27 cellular contexts compared by ENCODE assay signal in the genomic region with DNA sequence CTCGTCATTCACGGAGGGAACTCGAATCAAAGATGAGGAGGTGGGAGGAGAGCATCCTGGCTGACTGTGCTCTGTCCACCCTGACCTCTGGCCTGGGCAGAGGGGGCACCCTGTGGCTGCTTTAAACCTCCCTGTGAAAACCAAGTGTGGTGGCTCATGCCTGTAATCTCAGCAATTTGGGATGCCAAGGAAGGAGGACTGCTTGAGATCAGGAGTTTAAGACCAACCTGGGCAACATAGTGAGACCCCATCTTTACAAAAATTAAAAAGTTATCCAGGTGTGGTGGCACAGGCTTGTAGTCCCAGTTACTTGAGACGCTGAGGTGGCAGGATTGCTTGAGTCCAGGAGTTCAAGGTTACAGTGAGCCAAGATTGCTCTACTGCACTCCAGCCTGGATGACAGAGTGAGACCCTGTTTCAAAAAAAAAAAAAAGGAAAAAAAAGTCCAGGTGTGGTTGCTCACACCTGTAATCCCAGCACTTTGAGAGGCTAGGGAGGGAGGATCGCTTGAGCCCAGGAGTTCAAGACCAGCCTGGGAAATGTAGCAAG. TPM values are rescaled to one million over a fixed set of nuclear protein-coding genes. Genes with fewer than 3 reads are reported as not detected.
A peak's percentile ranks its signal among the peaks of the same experiment; 100 is the strongest.
DNase-seq lines count a peak whose midpoint lies in the region; ATAC-seq, FAIRE-seq and TF ChIP-seq lines count a peak whose summit lies in the region.
"Had no signal": no experiment of that assay in that cellular context is flagged by ENCODE, and none has a peak within 500 bp of the region (broad histone marks: within the 10 kb centered on the region; RNA-seq: fewer than 3 reads in every experiment).

No MANE protein-coding gene starts in this region.

- H3K36me3 ChIP-seq in H1 (ENCODE audit: control insufficient read depth in 2 of 4, insufficient read depth in 4 of 4, low read length in 3 of 4) (peaks cover 3 to 9% (median 5%) of the 10 kb centered on the region in 4 experiments; a peak in 5 of 8 replicates), right lobe of liver (no peaks in the 10 kb centered on the region), small intestine (ENCODE audit: control insufficient read depth in 2 of 2, insufficient read depth in 2 of 2, low read length in 2 of 2) (peaks cover 0 to 5% of the 10 kb centered on the region in 2 donors)

- no peaks in the 10 kb centered on the region for H3K79me2 ChIP-seq in H1 (ENCODE audit: control insufficient read depth in 1 of 2, insufficient read depth in 2 of 2, low read length in 2 of 2)

- no peak overlapping the region for H3K4me3 Mint-ChIP-seq in IgD-negative memory B cell
- H3K4me3 Mint-ChIP-seq in nephron progenitor cell: no peak overlapping the region
- H3K4me3 Mint-ChIP-seq: CD4-positive, CD25-positive, alpha-beta regulatory T cell; GM23338 had no signal

- intact Hi-C loops in right lobe of liver (cut with DNase I): no loop called here

- no peak for TF ChIP-seq CTCF in H1 (IDR thresholded peaks at IDR 0.05; ENCODE audit: control extremely low read depth in 1 of 3, insufficient read depth in 1 of 3, low read depth in 1 of 3, low read length in 3 of 3)
- no peak for TF ChIP-seq CTCF in right lobe of liver (IDR thresholded peaks at IDR 0.05)
- no peak for TF ChIP-seq CTCF in nephron progenitor cell (IDR thresholded peaks at IDR 0.05)

- H3K36me3 Mint-ChIP-seq in IgD-negative memory B cell (peaks cover 8% of the 10 kb centered on the region), nephron progenitor cell (ENCODE audit: low read depth) (peaks cover 29% of the 10 kb centered on the region)

- no peak overlapping the region for H2BK12ac ChIP-seq in H1 (ENCODE audit: low read depth, low read length)

- WGBS in H1 (ENCODE audit: extremely low coverage in 1 of 2, insufficient coverage in 1 of 2, insufficient read length in 1 of 2, insufficient replicate concordance in 2 of 2, low coverage in 1 of 2, low lambda C conversion rate in 2 of 2, missing lambda C conversion rate in 1 of 2), 2 experiments: 92% methylated on average over 5 of the region's 5 CpGs; no CpG with 5 or more reads in 1 of the 2 experiments
- WGBS in right lobe of liver (ENCODE audit: insufficient coverage, low coverage, low lambda C conversion rate, missing lambda C conversion rate): 59% methylated on average over 2 of the region's 5 CpGs
- 52 to 83% (median 54%) methylated on average over 5 of the region's 5 CpGs for WGBS in small intestine, 3 donors

- no peaks in the 10 kb centered on the region; a peak in 1 of 7 replicates for H3K4me1 ChIP-seq in H1 (replicated peaks in 1 of 4; ENCODE audit: control insufficient read depth in 3 of 4, insufficient read depth in 4 of 4, low read length in 3 of 4)
- H3K4me1 ChIP-seq in right lobe of liver: peaks cover 0 to 67% (median 34%) of the 10 kb centered on the region in 4 donors
- H3K4me1 ChIP-seq in small intestine (ENCODE audit: control insufficient read depth in 2 of 2, insufficient read depth in 1 of 2, low read depth in 1 of 2, low read length in 1 of 2): peaks cover 7 to 10% of the 10 kb centered on the region in 2 donors

- no peak for TF ChIP-seq RAD21 in H1 (IDR thresholded peaks at IDR 0.05 in 1 of 2, conservative IDR thresholded peaks at IDR 0.05 in 1 of 2; ENCODE audit: low read depth in 2 of 2, low read length in 2 of 2)

- H3K4ac ChIP-seq in H1 (replicated peaks; ENCODE audit: insufficient read length, low read depth, low read length): no peak overlapping the region

- ATAC-seq in right lobe of liver: no peak
- ATAC-seq: GM23338, Panc1 had no signal

- no peak overlapping the region for H3K9ac ChIP-seq in H1 (replicated peaks in 1 of 4; ENCODE audit: extremely low read depth in 1 of 4, low read depth in 3 of 4, low read length in 3 of 4)
- H3K9ac ChIP-seq: BLaER1, KMS-11 had no signal

- H4K8ac ChIP-seq in H1 (ENCODE audit: extremely low read depth, insufficient read depth, low read length): 0 out of 2 replicates have a peak overlapping the region, but pooled peaks have one; percentile 51

- no peak overlapping the region for H2BK15ac ChIP-seq in H1 (ENCODE audit: low read length)

- no peaks in the 10 kb centered on the region for H3K79me1 ChIP-seq in H1 (ENCODE audit: low read depth, low read length)

- TF ChIP-seq POLR2A in H1 (IDR thresholded peaks at IDR 0.05; ENCODE audit: control extremely low read depth in 1 of 2, low read depth in 2 of 2, low read length in 2 of 2) (no peak), right lobe of liver (IDR thresholded peaks at IDR 0.05) (no peak), erythroblast (IDR thresholded peaks at IDR 0.05; ENCODE audit: low read length) (no peak)

- H4K91ac ChIP-seq in H1 (replicated peaks; ENCODE audit: insufficient read length, low read length): no peak overlapping the region

- H4K20me1 ChIP-seq in H1 (replicated peaks in 1 of 2; ENCODE audit: control insufficient read depth in 1 of 2, insufficient read depth in 2 of 2, low read length in 2 of 2): no peaks in the 10 kb centered on the region
- H4K20me1 ChIP-seq: BLaER1 had no signal

- H2AFZ ChIP-seq in H1 (ENCODE audit: low read length): no peak overlapping the region
- H2AFZ ChIP-seq: GM23338 had no signal

- H2AK5ac ChIP-seq in H1 (ENCODE audit: low read depth, low read length): no peak overlapping the region

- no peak for TF ChIP-seq EP300 in H1 (IDR thresholded peaks at IDR 0.05; ENCODE audit: borderline replicate concordance in 1 of 2, low read depth in 2 of 2, low read length in 2 of 2)

- peaks cover 6 to 17% (median 16%) of the 10 kb centered on the region in 3 donors for H3K4me1 Mint-ChIP-seq in IgD-negative memory B cell
- H3K4me1 Mint-ChIP-seq in nephron progenitor cell: peaks cover 27% of the 10 kb centered on the region

- no peaks in the 10 kb centered on the region for H3K23me2 ChIP-seq in H1 (ENCODE audit: low read depth, low read length)

- POLR2A ChIA-PET in H1 (lab: Charles Lee; ENCODE audit: partially characterized antibody): interaction anchor here (1.1 kb wide), 1 partner anchor 26 kb away, joined by 3 read pairs; no protein-coding TSS in a partner anchor

- no peak overlapping the region for H3K14ac ChIP-seq in H1 (ENCODE audit: insufficient read length)

- H3K4me3 ChIP-seq in H1 (ENCODE audit: extremely low read depth in 1 of 4, insufficient read depth in 2 of 4, low read depth in 3 of 4, low read length in 4 of 4) (no peak overlapping the region), right lobe of liver (no peak overlapping the region), small intestine (ENCODE audit: low read depth in 1 of 2, low read length in 2 of 2) (no peak overlapping the region)
- H3K4me3 ChIP-seq: BLaER1, GM23338, SK-N-MC had no signal

- no peak overlapping the region for H3K23ac ChIP-seq in H1 (ENCODE audit: insufficient read length)

- DNase-seq in H1 (ENCODE audit: low read depth in 1 of 2, low spot score in 2 of 2): no peak
- peak in 1 of 3 donors; percentile 11 for DNase-seq in right lobe of liver
- peak; percentile 64 for DNase-seq in small intestine
- no peak for DNase-seq in nephron progenitor cell
- no peak for DNase-seq in erythroblast (lab: John Stamatoyannopoulos, UW)
- no peak for DNase-seq in NCI-H1417 treated with DMSO at 0.1 percent for 48 hours (lab: John Stamatoyannopoulos, UW)
- DNase-seq: CD4-positive, CD25-positive, alpha-beta regulatory T cell; HCEC 1CT; IMR-90; MM.1S; NCI-H1694; NCI-H2081; NCI-H2171; NCI-H226; NCI-H510A; NCI-H69; SIG-M5 had no signal

- H3K9me3 ChIP-seq in H1 (ENCODE audit: insufficient read depth in 2 of 2, low read depth in 1 of 2, low read length in 1 of 2) (no peaks in the 10 kb centered on the region), right lobe of liver (no peaks in the 10 kb centered on the region), small intestine (ENCODE audit: control insufficient read depth, low read depth) (no peaks in the 10 kb centered on the region)
- H3K9me3 ChIP-seq: BLaER1 had no signal

- H3K4me2 ChIP-seq in H1 (ENCODE audit: insufficient read depth in 1 of 2, low read depth in 2 of 2, low read length in 2 of 2): no peak overlapping the region
- H3K4me2 ChIP-seq: BLaER1, GM23338, KMS-11 had no signal

- no peaks in the 10 kb centered on the region for H3K27me3 Mint-ChIP-seq in IgD-negative memory B cell
- no peaks in the 10 kb centered on the region for H3K27me3 Mint-ChIP-seq in nephron progenitor cell (ENCODE audit: low read depth, poor library complexity)
- H3K27me3 Mint-ChIP-seq: CD4-positive, CD25-positive, alpha-beta regulatory T cell had no signal

- no peaks in the 10 kb centered on the region for H3K27me3 ChIP-seq in H1 (replicated peaks in 1 of 4; ENCODE audit: control insufficient read depth in 3 of 4, extremely low read depth in 1 of 4, insufficient read depth in 3 of 4, low read length in 3 of 4)
- H3K27me3 ChIP-seq in right lobe of liver: no peaks in the 10 kb centered on the region
- H3K27me3 ChIP-seq in small intestine (ENCODE audit: control insufficient read depth in 2 of 2, insufficient read depth in 2 of 2, low read length in 2 of 2): no peaks in the 10 kb centered on the region
- H3K27me3 ChIP-seq: BLaER1 had no signal

- no peak overlapping the region for H3K56ac ChIP-seq in H1 (replicated peaks; ENCODE audit: insufficient read length, low read depth, low read length)

- no peak overlapping the region for H4K5ac ChIP-seq in H1 (ENCODE audit: insufficient read length, low read depth, low read length)

- H2BK5ac ChIP-seq in H1 (ENCODE audit: low read depth, low read length): no peak overlapping the region

- no peaks in the 10 kb centered on the region for H3K9me3 Mint-ChIP-seq in IgD-negative memory B cell
- H3K9me3 Mint-ChIP-seq in nephron progenitor cell: no peaks in the 10 kb centered on the region
- H3K9me3 Mint-ChIP-seq: GM23338 had no signal

- H3K27ac Mint-ChIP-seq in IgD-negative memory B cell (peak overlapping the region in 2 of 3 donors; percentile 39 to 81), nephron progenitor cell (no peak overlapping the region)
- H3K27ac Mint-ChIP-seq: GM23338 had no signal

- FAIRE-seq in H1 (lab: Jason Lieb, UNC) (no peak), small intestine (lab: Jason Lieb, UNC) (no peak)
- FAIRE-seq: A204.1, D721Med, GM18507 had no signal

- no peak overlapping the region for H3K27ac ChIP-seq in H1 (ENCODE audit: low read depth, low read length)
- peak overlapping the region; percentile 43 to 81 (median 58) for H3K27ac ChIP-seq in right lobe of liver
- H3K27ac ChIP-seq in small intestine (ENCODE audit: low read depth in 1 of 2, low read length in 1 of 2): peak overlapping the region in 1 of 2 donors; percentile 68
- H3K27ac ChIP-seq: BLaER1, KMS-11, SK-N-MC had no signal

- H3K18ac ChIP-seq in H1 (ENCODE audit: extremely low read depth, low read length): no peak overlapping the region

- no peak overlapping the region for H2BK20ac ChIP-seq in H1 (ENCODE audit: low read length)

- CTCF ChIA-PET in H1 (lab: Charles Lee; ENCODE audit: partially characterized antibody): interaction anchor here (0.6 to 32.0 kb wide), 7 partner anchors 11 to 298 kb away, joined by 3 to 885 read pairs (median 4); partner anchors contain the start of genes MRPL38 and TRIM65

- no peak overlapping the region for H2BK120ac ChIP-seq in H1 (replicated peaks; ENCODE audit: low read depth, low read length)

RNA-seq across cellular contexts. Expression of gene CDK3, which starts 5.8 kb away (rescaled TPM):
- 0.71 TPM for polyA plus RNA-seq in IgD-negative memory B cell
- 7.4 and 10.0 TPM in 2 replicates for total RNA-seq in H1 (2021; fragmentation: NEBNext Ultra II Directional; extraction: Animal tissue kit (Norgen Biotek cat#: 25700))
- polyA plus RNA-seq in H1 (2011; rRNA removed): 14.6 and 20.1 TPM in 2 replicates
- polyA plus RNA-seq in H1 (2011; cell fraction: cytosol; rRNA removed): 20.6 TPM
- polyA plus RNA-seq in H1 (2011; cell fraction: nucleus; rRNA removed): 80.0 TPM
- polyA plus RNA-seq in H1 (2012, experiment 1 of 2): 13.7 to 20.1 TPM (median 15.9 TPM) in 4 replicates
- polyA plus RNA-seq in H1 (2012, experiment 2 of 2): 6.3 TPM
- 9.5 TPM for polyA plus RNA-seq in H1 (2013, experiment 1 of 2)
- 8.7 TPM for polyA plus RNA-seq in H1 (2013, experiment 2 of 2)
- 3.3 and 4.3 TPM in 2 replicates for polyA minus RNA-seq in H1 (2011; rRNA and poly(A)+ RNA removed)
- 0.88 TPM for polyA minus RNA-seq in H1 (2011; cell fraction: cytosol; rRNA and poly(A)+ RNA removed)
- polyA minus RNA-seq in H1 (2011; cell fraction: nucleus; rRNA and poly(A)+ RNA removed): 5.2 TPM
- total RNA-seq in right lobe of liver: 10 to 100 TPM in 1 of 6 experiments, 1 to 10 TPM in 5; 2.2 to 11.0 (median 3.1) TPM
- 10 to 100 TPM in 2 of 3 donors, 1 to 10 TPM in 1; 7.9 to 82.3 (median 71.3) TPM for polyA plus RNA-seq in small intestine

RNA-seq across cellular contexts. Expression of gene TEN1, which starts 15.8 kb away (rescaled TPM):
- polyA plus RNA-seq in IgD-negative memory B cell (27.0 TPM), H1 (2011; rRNA removed) (18.7 and 24.5 TPM in 2 replicates), small intestine (10 to 100 TPM; 28.6 to 96.6 (median 80.8) TPM)
- total RNA-seq in H1 (2021; fragmentation: NEBNext Ultra II Directional; extraction: Animal tissue kit (Norgen Biotek cat#: 25700)): 15.9 and 17.6 TPM in 2 replicates
- 27.9 TPM for polyA plus RNA-seq in H1 (2011; cell fraction: cytosol; rRNA removed)
- 56.7 TPM for polyA plus RNA-seq in H1 (2011; cell fraction: nucleus; rRNA removed)
- polyA plus RNA-seq in H1 (2012, experiment 1 of 2): 18.1 to 21.7 TPM (median 18.9 TPM) in 4 replicates
- 19.7 TPM for polyA plus RNA-seq in H1 (2012, experiment 2 of 2)
- polyA plus RNA-seq in H1 (2013, experiment 1 of 2): 16.5 TPM
- 15.2 TPM for polyA plus RNA-seq in H1 (2013, experiment 2 of 2)
- 8.7 and 12.2 TPM in 2 replicates for polyA minus RNA-seq in H1 (2011; rRNA and poly(A)+ RNA removed)
- polyA minus RNA-seq in H1 (2011; cell fraction: cytosol; rRNA and poly(A)+ RNA removed): 6.6 TPM
- polyA minus RNA-seq in H1 (2011; cell fraction: nucleus; rRNA and poly(A)+ RNA removed): 5.1 TPM
- total RNA-seq in right lobe of liver: 10 to 100 TPM in 5 of 6 experiments, 1 to 10 TPM in 1; 6.9 to 25.2 (median 14.1) TPM

RNA-seq across cellular contexts. Expression of gene ACOX1, which starts 15.9 kb away (rescaled TPM):
- polyA plus RNA-seq in IgD-negative memory B cell (19.3 TPM), H1 (2011; rRNA removed) (10.2 and 10.5 TPM in 2 replicates), small intestine (100 to 1,000 TPM in 1 of 3 donors, 10 to 100 TPM in 2; 20.6 to 111 (median 67.6) TPM)
- total RNA-seq in H1 (2021; fragmentation: NEBNext Ultra II Directional; extraction: Animal tissue kit (Norgen Biotek cat#: 25700)): 27.4 and 30.4 TPM in 2 replicates
- polyA plus RNA-seq in H1 (2011; cell fraction: cytosol; rRNA removed): 11.3 TPM
- polyA plus RNA-seq in H1 (2011; cell fraction: nucleus; rRNA removed): 20.2 TPM
- 14.7 to 17.4 TPM (median 15.9 TPM) in 4 replicates for polyA plus RNA-seq in H1 (2012, experiment 1 of 2)
- 3.5 TPM for polyA plus RNA-seq in H1 (2012, experiment 2 of 2)
- polyA plus RNA-seq in H1 (2013, experiment 1 of 2): 8.5 TPM
- polyA plus RNA-seq in H1 (2013, experiment 2 of 2): 7.3 TPM
- 70.0 and 84.0 TPM in 2 replicates for polyA minus RNA-seq in H1 (2011; rRNA and poly(A)+ RNA removed)
- 61.4 TPM for polyA minus RNA-seq in H1 (2011; cell fraction: cytosol; rRNA and poly(A)+ RNA removed)
- polyA minus RNA-seq in H1 (2011; cell fraction: nucleus; rRNA and poly(A)+ RNA removed): 33.9 TPM
- total RNA-seq in right lobe of liver: 100 to 1,000 TPM; 112 to 202 (median 190) TPM

RNA-seq across cellular contexts. Expression of gene EVPL, which starts 32.2 kb away (rescaled TPM):
- polyA plus RNA-seq in IgD-negative memory B cell (not detected), H1 (2011; rRNA removed) (0.20 and 0.35 TPM in 2 replicates), small intestine (10 to 100 TPM; 10.7 to 66.4 (median 38.6) TPM)
- 0.75 and 0.99 TPM in 2 replicates for total RNA-seq in H1 (2021; fragmentation: NEBNext Ultra II Directional; extraction: Animal tissue kit (Norgen Biotek cat#: 25700))
- polyA plus RNA-seq in H1 (2011; cell fraction: cytosol; rRNA removed): 0.25 TPM
- polyA plus RNA-seq in H1 (2011; cell fraction: nucleus; rRNA removed): 0.98 TPM
- polyA plus RNA-seq in H1 (2012, experiment 1 of 2): 0.30 to 0.69 TPM (median 0.51 TPM) in 4 replicates
- 0.20 TPM for polyA plus RNA-seq in H1 (2012, experiment 2 of 2)
- polyA plus RNA-seq in H1 (2013, experiment 1 of 2): 0.55 TPM
- 0.40 TPM for polyA plus RNA-seq in H1 (2013, experiment 2 of 2)
- 0.06 and 0.12 TPM in 2 replicates for polyA minus RNA-seq in H1 (2011; rRNA and poly(A)+ RNA removed)
- polyA minus RNA-seq in H1 (2011; cell fraction: cytosol; rRNA and poly(A)+ RNA removed): 0.88 TPM
- polyA minus RNA-seq in H1 (2011; cell fraction: nucleus; rRNA and poly(A)+ RNA removed): 0.30 TPM
- under 1 TPM in 1 of 6 experiments, not detected in 5; 0.62 TPM for total RNA-seq in right lobe of liver
- total RNA-seq: IMR-90 had no signal
- polyA plus RNA-seq: AG04450, IMR-90 had no signal

RNA-seq across cellular contexts. Expression of gene FBF1, which starts 54.0 kb away (rescaled TPM):
- polyA plus RNA-seq in IgD-negative memory B cell (1.9 TPM), H1 (2011; rRNA removed) (8.1 and 12.5 TPM in 2 replicates), small intestine (1 to 10 TPM; 2.2 to 8.2 (median 2.7) TPM)
- total RNA-seq in H1 (2021; fragmentation: NEBNext Ultra II Directional; extraction: Animal tissue kit (Norgen Biotek cat#: 25700)): 13.1 and 13.8 TPM in 2 replicates
- polyA plus RNA-seq in H1 (2011; cell fraction: cytosol; rRNA removed): 12.0 TPM
- 68.3 TPM for polyA plus RNA-seq in H1 (2011; cell fraction: nucleus; rRNA removed)
- polyA plus RNA-seq in H1 (2012, experiment 1 of 2): 5.6 to 12.5 TPM (median 10.6 TPM) in 4 replicates
- polyA plus RNA-seq in H1 (2012, experiment 2 of 2): 4.3 TPM
- 4.9 TPM for polyA plus RNA-seq in H1 (2013, experiment 1 of 2)
- polyA plus RNA-seq in H1 (2013, experiment 2 of 2): 4.5 TPM
- 6.9 and 8.7 TPM in 2 replicates for polyA minus RNA-seq in H1 (2011; rRNA and poly(A)+ RNA removed)
- 9.8 TPM for polyA minus RNA-seq in H1 (2011; cell fraction: cytosol; rRNA and poly(A)+ RNA removed)
- 27.4 TPM for polyA minus RNA-seq in H1 (2011; cell fraction: nucleus; rRNA and poly(A)+ RNA removed)
- 1 to 10 TPM in 5 of 6 experiments, under 1 TPM in 1; 0.86 to 3.1 (median 2.7) TPM for total RNA-seq in right lobe of liver
